13 cellular contexts compared by ENCODE assay signal in genomic region chr19:55528030-55528801, GRCh38. TPM values are rescaled to one million over a fixed set of nuclear protein-coding genes. Genes with fewer than 3 reads are reported as not detected.
DNase-seq lines count a peak whose midpoint lies in the region; ATAC-seq and TF ChIP-seq lines count a peak whose summit lies in the region.
"Had no signal": no experiment of that assay in that cellular context is flagged by ENCODE, and none has a peak within 500 bp of the region (broad histone marks: within the 10 kb centered on the region; RNA-seq: fewer than 3 reads in every experiment).

No MANE protein-coding gene starts in this region.

- peaks cover 4% of the 10 kb centered on the region for H3K36me3 Mint-ChIP-seq in nephron progenitor cell (ENCODE audit: low read depth)
- no peaks in the 10 kb centered on the region for H3K36me3 Mint-ChIP-seq in activated naive CD4-positive, alpha-beta T cell treated with anti-CD3 and anti-CD28 coated beads, Interleukin-2, amount 50 U/mL, for 72 hours

- H3K4me2 ChIP-seq in PC-3 (ENCODE audit: low read length): peak overlapping the region; percentile 22
- peak overlapping the region; percentile 20 for H3K4me2 ChIP-seq in hepatocyte

- H2AFZ ChIP-seq in PC-3 (ENCODE audit: low read length) (peak overlapping the region; percentile 5; the same call in 1 of the 2 replicates), hepatocyte (no peak overlapping the region)

- H3K4me1 Mint-ChIP-seq in nephron progenitor cell: peaks cover 6% of the 10 kb centered on the region

- WGBS in hepatocyte (ENCODE audit: low lambda C conversion rate, missing lambda C conversion rate): 36% methylated on average over 14 of the region's 15 CpGs

- no peak overlapping the region for H3K9ac ChIP-seq in PC-3 (ENCODE audit: low read length)

- no TSS peak for BruUV-seq in PC-3 (replicated peaks; lab: Mats Ljungman, UMichigan)

- POLR2A ChIA-PET in PC-3 (lab: Charles Lee; ENCODE audit: unreplicated experiment): no interaction called here

- no peak overlapping the region for H3K4me3 Mint-ChIP-seq in nephron progenitor cell
- H3K4me3 Mint-ChIP-seq: HFFc6; stimulated activated naive CD8-positive, alpha-beta T cell treated with anti-CD3 and anti-CD28 coated beads, Interleukin-15, Interleukin-2, amounts not matched to agents 100 ng/mL and 50 ng/mL, for 24 hours had no signal

- no peaks in the 10 kb centered on the region for H3K9me2 ChIP-seq in PC-3 (replicated peaks; ENCODE audit: low read length)
- H3K9me2 ChIP-seq in hepatocyte (replicated peaks; ENCODE audit: insufficient read depth): no peaks in the 10 kb centered on the region

- TF ChIP-seq CTCF in PC-3 (conservative IDR thresholded peaks at IDR 0.05; ENCODE audit: low read depth, low read length): no peak
- TF ChIP-seq CTCF in hepatocyte (IDR thresholded peaks at IDR 0.05; ENCODE audit: poor library complexity): peak; percentile 14
- TF ChIP-seq CTCF in nephron progenitor cell (IDR thresholded peaks at IDR 0.05): no peak

- H4K20me1 ChIP-seq in PC-3 (ENCODE audit: low read length) (no peaks in the 10 kb centered on the region), hepatocyte (ENCODE audit: insufficient read depth, poor library complexity, severe bottlenecking) (no peaks in the 10 kb centered on the region)

- intact Hi-C loops in PC-3 (cut with micrococcal nuclease): no loop called here

- H3K79me2 ChIP-seq in PC-3 (ENCODE audit: low read length): no peaks in the 10 kb centered on the region
- H3K79me2 ChIP-seq in hepatocyte: no peaks in the 10 kb centered on the region

- ATAC-seq in PC-3: peak; percentile 68
- ATAC-seq in GM18909 (IDR thresholded peaks at IDR 0.05; ENCODE audit: poor library complexity, unreplicated experiment): no peak
- no peak for ATAC-seq in activated naive CD4-positive, alpha-beta T cell treated with anti-CD3 and anti-CD28 coated beads, Interleukin-2, amount 50 U/mL, for 72 hours
- ATAC-seq: Panc1 had no signal

- H3K27ac ChIP-seq in PC-3 (ENCODE audit: low read length): no peak overlapping the region
- H3K27ac ChIP-seq in hepatocyte: no peak overlapping the region

- no peaks in the 10 kb centered on the region for H3K9me3 Mint-ChIP-seq in nephron progenitor cell
- no peaks in the 10 kb centered on the region for H3K9me3 Mint-ChIP-seq in activated naive CD4-positive, alpha-beta T cell treated with anti-CD3 and anti-CD28 coated beads, Interleukin-2, amount 50 U/mL, for 72 hours
- H3K9me3 Mint-ChIP-seq: HFFc6; stimulated activated naive CD8-positive, alpha-beta T cell treated with anti-CD3 and anti-CD28 coated beads, Interleukin-15, Interleukin-2, amounts not matched to agents 100 ng/mL and 50 ng/mL, for 24 hours had no signal

- no peaks in the 10 kb centered on the region for H3K9me3 ChIP-seq in PC-3 (ENCODE audit: low read length)
- H3K9me3 ChIP-seq in hepatocyte (ENCODE audit: low read depth): no peaks in the 10 kb centered on the region

- H3K36me3 ChIP-seq in PC-3 (ENCODE audit: low read depth, low read length) (no peaks in the 10 kb centered on the region), hepatocyte (replicated peaks; ENCODE audit: insufficient read depth, low read depth) (no peaks in the 10 kb centered on the region)

- CTCF ChIA-PET in PC-3 (lab: Charles Lee): interaction anchor here (0.6 to 1.0 kb wide), 2 partner anchors 29 to 78 kb away, joined by 4 to 6 read pairs; partner anchors contain the start of gene ZNF865

- H3K4me3 ChIP-seq in PC-3 (ENCODE audit: low read length) (no peak overlapping the region), hepatocyte (no peak overlapping the region)

- H3F3A ChIP-seq in PC-3 (ENCODE audit: low read length, unreplicated experiment): no peaks in the 10 kb centered on the region

- DNase-seq in D341Med (ENCODE audit: low spot score) (peak; percentile 72), NCI-H1417 treated with DMSO at 0.1 percent for 48 hours (lab: John Stamatoyannopoulos, UW) (peak; percentile 44), PC-3 (peak; percentile 23), hepatocyte (ENCODE audit: low spot score) (peak; percentile 37), nephron progenitor cell (no peak), Kasumi-1 (lab: John Stamatoyannopoulos, UW) (no peak)
- no peak for DNase-seq in activated naive CD4-positive, alpha-beta T cell treated with anti-CD3 and anti-CD28 coated beads, Interleukin-2, amount 50 U/mL, for 72 hours (ENCODE audit: low spot score in 2 of 2)
- DNase-seq: HFFc6; stimulated activated CD4-positive, alpha-beta T cell treated with anti-CD3 and anti-CD28 coated beads, Interleukin-4, amount 100 ng/mL, for 4 hours had no signal

- H3K27ac Mint-ChIP-seq in nephron progenitor cell: no peak overlapping the region
- H3K27ac Mint-ChIP-seq in activated naive CD4-positive, alpha-beta T cell treated with anti-CD3 and anti-CD28 coated beads, Interleukin-2, amount 50 U/mL, for 72 hours: no peak overlapping the region
- H3K27ac Mint-ChIP-seq: HFFc6; progenitor cell of endocrine pancreas; stimulated activated naive CD8-positive, alpha-beta T cell treated with anti-CD3 and anti-CD28 coated beads, Interleukin-15, Interleukin-2, amounts not matched to agents 100 ng/mL and 50 ng/mL, for 24 hours had no signal

- H3K27me3 Mint-ChIP-seq in nephron progenitor cell (ENCODE audit: low read depth, poor library complexity): peaks cover 6% of the 10 kb centered on the region

- H3K4me1 ChIP-seq in PC-3 (ENCODE audit: insufficient read depth, low read length) (peaks cover 12% of the 10 kb centered on the region; the same call in 1 of the 2 replicates), hepatocyte (ENCODE audit: insufficient read depth) (peaks cover 9% of the 10 kb centered on the region)

- H3K27me3 ChIP-seq in PC-3 (ENCODE audit: low read length) (no peaks in the 10 kb centered on the region), hepatocyte (peaks cover 5% of the 10 kb centered on the region)

RNA-seq across cellular contexts. Expression of gene SBK2, which starts 8.7 kb away (rescaled TPM):
- total RNA-seq in PC-3 (2014; rRNA removed) (not detected in 2 replicates), hepatocyte (0.28 and 0.30 TPM in 2 replicates)
- polyA plus RNA-seq in hepatocyte: 0.33 and 0.51 TPM in 2 replicates
- not detected for total RNA-seq in activated naive CD4-positive, alpha-beta T cell treated with anti-CD3 and anti-CD28 coated beads, Interleukin-2, amount 50 U/mL, for 72 hours
- total RNA-seq: HFFc6 had no signal

RNA-seq across cellular contexts. Expression of gene SBK3, which starts 17.1 kb away (rescaled TPM):
- total RNA-seq in PC-3 (2014; rRNA removed): 0.46 TPM in 1 of 2 replicates, not detected in the other
- total RNA-seq in hepatocyte: 0.57 TPM in 1 of 2 replicates, not detected in the other
- 0.92 TPM in 1 of 2 replicates, not detected in the other for polyA plus RNA-seq in hepatocyte
- not detected for total RNA-seq in activated naive CD4-positive, alpha-beta T cell treated with anti-CD3 and anti-CD28 coated beads, Interleukin-2, amount 50 U/mL, for 72 hours
- total RNA-seq: HFFc6, progenitor cell of endocrine pancreas had no signal

RNA-seq across cellular contexts. Expression of gene SSC5D, which starts 40.0 kb away (rescaled TPM):
- total RNA-seq in PC-3 (2014; rRNA removed) (0.17 TPM in 1 of 2 replicates, not detected in the other), hepatocyte (0.04 and 0.80 TPM in 2 replicates)
- 3.2 and 5.1 TPM in 2 replicates for polyA plus RNA-seq in hepatocyte
- total RNA-seq in activated naive CD4-positive, alpha-beta T cell treated with anti-CD3 and anti-CD28 coated beads, Interleukin-2, amount 50 U/mL, for 72 hours: under 1 TPM; 0.39 to 0.53 TPM

RNA-seq across cellular contexts. Expression of gene NAT14, which starts 43.2 kb away (rescaled TPM):
- 17.5 and 21.0 TPM in 2 replicates for total RNA-seq in PC-3 (2014; rRNA removed)
- total RNA-seq in hepatocyte: 14.0 and 22.3 TPM in 2 replicates
- polyA plus RNA-seq in hepatocyte: 40.3 and 43.6 TPM in 2 replicates
- 10 to 100 TPM in 1 of 2 donors, 1 to 10 TPM in 1; 5.1 to 18.2 TPM for total RNA-seq in activated naive CD4-positive, alpha-beta T cell treated with anti-CD3 and anti-CD28 coated beads, Interleukin-2, amount 50 U/mL, for 72 hours

RNA-seq across cellular contexts. Expression of gene ZNF628, which starts 51.8 kb away (rescaled TPM):
- total RNA-seq in PC-3 (2014; rRNA removed) (11.8 and 24.2 TPM in 2 replicates), hepatocyte (2.2 and 4.7 TPM in 2 replicates)
- polyA plus RNA-seq in hepatocyte: 1.0 and 1.2 TPM in 2 replicates
- total RNA-seq in activated naive CD4-positive, alpha-beta T cell treated with anti-CD3 and anti-CD28 coated beads, Interleukin-2, amount 50 U/mL, for 72 hours: 10 to 100 TPM in 1 of 2 donors, 1 to 10 TPM in 1; 7.4 to 14.2 TPM

Comparison
In these comparisons a context has a peak if more than half of its experiments do, and no peak if none do; other contexts are left out.
1. DNase-seq: peak in D341Med (single experiment), NCI-H1417 treated with DMSO at 0.1 percent for 48 hours (single experiment), PC-3 (single experiment) and hepatocyte (single experiment); none in nephron progenitor cell (single experiment), Kasumi-1 (0 of 2) and activated naive CD4-positive, alpha-beta T cell treated with anti-CD3 and anti-CD28 coated beads, Interleukin-2, amount 50 U/mL, for 72 hours (0 of 2).